ENCODE assay signal across 10 cellular contexts in genomic region chr9:107491081-107492053, GRCh38. TPM values are rescaled to one million over a fixed set of nuclear protein-coding genes. Genes with fewer than 3 reads are reported as not detected.
DNase-seq lines count a peak whose midpoint lies in the region; ATAC-seq, FAIRE-seq and TF ChIP-seq lines count a peak whose summit lies in the region.
"Had no signal": no experiment of that assay in that cellular context is flagged by ENCODE, and none has a peak within 500 bp of the region (broad histone marks: within the 10 kb centered on the region; RNA-seq: fewer than 3 reads in every experiment).

No MANE protein-coding gene starts in this region.

- no peak overlapping the region for H3K27ac Mint-ChIP-seq in stimulated activated naive CD8-positive, alpha-beta T cell treated with anti-CD3 and anti-CD28 coated beads, Interleukin-15, amount 100 ng/mL, for 72 hours

- H3K4me1 Mint-ChIP-seq in stimulated activated naive CD8-positive, alpha-beta T cell treated with anti-CD3 and anti-CD28 coated beads, Interleukin-15, amount 100 ng/mL, for 72 hours, result peaks cover 39% of the 10 kb centered on the region

- peaks cover 81% of the 10 kb centered on the region for H3K27me3 Mint-ChIP-seq in stimulated activated naive CD8-positive, alpha-beta T cell treated with anti-CD3 and anti-CD28 coated beads, Interleukin-15, amount 100 ng/mL, for 72 hours

- H3K9me3 ChIP-seq in right lobe of liver, result no peaks in the 10 kb centered on the region
- H3K9me3 ChIP-seq: A549 had no signal

- 12% methylated on average over 37 of the region's 43 CpGs for WGBS in right lobe of liver (ENCODE audit: insufficient coverage, low coverage, low lambda C conversion rate, missing lambda C conversion rate)

- peak overlapping the region; percentile 78 to 86 for H3K4me3 Mint-ChIP-seq in stimulated activated naive CD8-positive, alpha-beta T cell treated with anti-CD3 and anti-CD28 coated beads, Interleukin-15, amount 100 ng/mL, for 72 hours

- H3K4me1 ChIP-seq in right lobe of liver, result peaks cover 0 to 27% (median 3%) of the 10 kb centered on the region in 4 donors

- no peaks in the 10 kb centered on the region for H3K36me3 ChIP-seq in right lobe of liver

- intact Hi-C loops in right lobe of liver (cut with DNase I), result no loop called here

- peaks cover 0 to 4% of the 10 kb centered on the region in 2 donors for H3K27me3 ChIP-seq in right lobe of liver

- TF ChIP-seq POLR2A in right lobe of liver (IDR thresholded peaks at IDR 0.05), result no peak

- TF ChIP-seq CTCF in coronary artery (IDR thresholded peaks at IDR 0.05), result no peak
- TF ChIP-seq CTCF in right lobe of liver (IDR thresholded peaks at IDR 0.05), result no peak

- no peak for FAIRE-seq in GM19239 (lab: Jason Lieb, UNC)
- FAIRE-seq: A549 had no signal

- H3K9me3 Mint-ChIP-seq in stimulated activated naive CD8-positive, alpha-beta T cell treated with anti-CD3 and anti-CD28 coated beads, Interleukin-15, amount 100 ng/mL, for 72 hours, result no peaks in the 10 kb centered on the region

- peak overlapping the region; percentile 95 for H3K4me3 ChIP-seq in coronary artery
- peak overlapping the region in 2 of 3 donors; percentile 12 to 55 for H3K4me3 ChIP-seq in right lobe of liver

- peak; percentile 34 for DNase-seq in NCI-H2029 (lab: John Stamatoyannopoulos, UW)
- no peak for DNase-seq in NCI-H2029 treated with DMSO at 0.1 percent for 48 hours (lab: John Stamatoyannopoulos, UW)
- peak; percentile 82 for DNase-seq in coronary artery (ENCODE audit: low spot score)
- peak; percentile 42 to 55 (median 47) for DNase-seq in right lobe of liver
- no peak for DNase-seq in stimulated activated naive CD8-positive, alpha-beta T cell treated with anti-CD3 and anti-CD28 coated beads, Interleukin-15, amount 100 ng/mL, for 72 hours
- DNase-seq in left lobe of liver (ENCODE audit: low spot score), result no peak
- no peak for DNase-seq in NCI-H187 treated with DMSO at 0.1 percent for 48 hours (lab: John Stamatoyannopoulos, UW)
- no peak for DNase-seq in GM19239 (ENCODE audit: insufficient read length, low spot score)
- DNase-seq: NCI-H1436 had no signal

- ATAC-seq in right lobe of liver (no peak), left lobe of liver (no peak)
- no peak for ATAC-seq in stimulated activated naive CD8-positive, alpha-beta T cell treated with anti-CD3 and anti-CD28 coated beads, Interleukin-15, amount 100 ng/mL, for 72 hours

- H3K27ac ChIP-seq in coronary artery, result peak overlapping the region; percentile 95 to 97
- no peak overlapping the region for H3K27ac ChIP-seq in right lobe of liver

RNA-seq across cellular contexts. Expression of gene KLF4, which starts 1.8 kb away (rescaled TPM):
- total RNA-seq in right lobe of liver (10 to 100 TPM in 2 of 6 experiments, 1 to 10 TPM in 4; 1.5 to 12.4 (median 5.9) TPM), left lobe of liver (2.9 TPM)

Comparison
In these comparisons a context has a peak if more than half of its experiments do, and no peak if none do; other contexts are left out.
1. DNase-seq: peak in NCI-H2029 (single experiment), coronary artery (single experiment) and right lobe of liver (3 of 3); none in NCI-H2029 treated with DMSO at 0.1 percent for 48 hours (single experiment), stimulated activated naive CD8-positive, alpha-beta T cell treated with anti-CD3 and anti-CD28 coated beads, Interleukin-15, amount 100 ng/mL, for 72 hours (0 of 2), left lobe of liver (single experiment), NCI-H187 treated with DMSO at 0.1 percent for 48 hours (single experiment) and GM19239 (single experiment).
2. H3K27ac ChIP-seq: peak in coronary artery (2 of 2); none in right lobe of liver (0 of 3).